In the genomic region with DNA sequence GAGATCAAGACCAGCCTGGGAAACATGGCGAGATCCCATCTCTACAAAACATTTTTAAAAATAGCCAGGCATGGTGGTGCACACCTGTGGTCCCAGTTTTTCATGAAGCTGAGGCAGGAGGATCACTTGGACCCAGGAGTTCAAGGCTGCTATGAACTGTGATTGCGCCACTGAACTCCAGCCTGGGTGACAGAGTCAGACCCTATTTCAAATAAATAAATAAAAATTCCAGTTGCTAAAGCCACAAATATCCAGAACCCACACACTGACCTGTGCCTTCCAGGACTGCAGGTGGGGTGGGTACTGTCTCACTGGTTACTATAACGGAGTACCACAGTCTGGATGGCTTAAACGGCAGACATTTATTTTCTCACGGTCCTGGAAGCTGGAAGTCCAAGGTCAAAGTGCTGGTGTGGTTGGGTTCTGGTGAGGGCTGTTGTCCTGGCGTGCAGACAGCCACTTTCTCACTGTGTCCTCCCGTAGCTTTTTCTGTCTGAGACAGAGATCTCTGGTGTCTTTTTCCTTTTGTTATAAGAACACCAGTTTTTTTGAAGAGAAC, we compare ENCODE assay signal across 2 cellular contexts.
TF ChIP-seq lines count a peak whose summit lies in the region.

No MANE protein-coding gene starts in this region.

TF ChIP-seq in IMR-90, 13 proteins besides CTCF, POLR2A, EP300 and RAD21:
- no peak for TF ChIP-seq BHLHE40 (IDR thresholded peaks at IDR 0.05; ENCODE audit: low read depth, low read length)
- TF ChIP-seq MAZ (IDR thresholded peaks at IDR 0.05; ENCODE audit: borderline replicate concordance, low read depth, low read length), result no peak
- TF ChIP-seq CEBPB (IDR thresholded peaks at IDR 0.05; ENCODE audit: low read depth, low read length), result 0 out of 2 replicates have a peak, but pooled peaks have one; percentile 1
- no peak for TF ChIP-seq CHD1 (IDR thresholded peaks at IDR 0.05; ENCODE audit: low read depth, low read length)
- TF ChIP-seq RCOR1 (IDR thresholded peaks at IDR 0.05; ENCODE audit: insufficient replicate concordance, low read length), result no peak

TF ChIP-seq in H1, 55 proteins besides CTCF, POLR2A, EP300 and RAD21:
- TF ChIP-seq BCL11A (IDR thresholded peaks at IDR 0.05; ENCODE audit: low read depth in 2 of 2, low read length in 2 of 2) (no peak), EZH2 (IDR thresholded peaks at IDR 0.05; ENCODE audit: low read depth, low read length, severe bottlenecking) (no peak), TAF7 (optimal IDR thresholded peaks at IDR 0.05; ENCODE audit: borderline replicate concordance, low read depth, low read length) (no peak), PHF8 (conservative IDR thresholded peaks at IDR 0.05; ENCODE audit: low read depth, low read length) (no peak), TAF1 (IDR thresholded peaks at IDR 0.05; ENCODE audit: low read depth, low read length) (no peak)
TF ChIP-seq in H1: peak in this region for 0.
